19 cellular contexts compared by ENCODE assay signal in genomic region chr17:5874486-5874885, GRCh38.
DNase-seq lines count a peak whose midpoint lies in the region; ATAC-seq and TF ChIP-seq lines count a peak whose summit lies in the region.
"Had no signal": no experiment of that assay in that cellular context is flagged by ENCODE, and none has a peak within 500 bp of the region (broad histone marks: within the 10 kb centered on the region; RNA-seq: fewer than 3 reads in every experiment).

No MANE protein-coding gene starts in this region.

- no peak overlapping the region for H2BK5ac ChIP-seq in mesenchymal stem cell (ENCODE audit: low read depth, low read length, poor library complexity, severe bottlenecking)

- no peak overlapping the region for H2BK120ac ChIP-seq in mesenchymal stem cell (ENCODE audit: low read depth, low read length)

- TF ChIP-seq CTCF in astrocyte of the spinal cord (IDR thresholded peaks at IDR 0.05; ENCODE audit: low read depth, low read length) (no peak), heart right ventricle (IDR thresholded peaks at IDR 0.05) (no peak)

- no peak overlapping the region for H2BK12ac ChIP-seq in mesenchymal stem cell (ENCODE audit: low read length in 2 of 2)

- H3K4me3 ChIP-seq in astrocyte of the spinal cord (ENCODE audit: low read depth, low read length) (no peak overlapping the region), mesenchymal stem cell (ENCODE audit: insufficient read depth in 1 of 2, low read depth in 1 of 2, low read length in 2 of 2) (no peak overlapping the region), heart right ventricle (no peak overlapping the region)
- H3K4me3 ChIP-seq: SJCRH30 had no signal

- no peak overlapping the region for H2BK15ac ChIP-seq in mesenchymal stem cell (ENCODE audit: low read depth, poor library complexity, severe bottlenecking)

- H2AK5ac ChIP-seq in mesenchymal stem cell (ENCODE audit: low read length, severe bottlenecking), result no peak overlapping the region

- H3K27me3 ChIP-seq in mesenchymal stem cell (ENCODE audit: control insufficient read depth in 1 of 2, insufficient read depth in 1 of 2, low read length in 2 of 2) (peaks cover 11 to 34% of the 10 kb centered on the region in 2 experiments), heart right ventricle (peaks cover 0 to 6% (median 0%) of the 10 kb centered on the region in 7 donors)
- H3K27me3 ChIP-seq: SJCRH30 had no signal

- ATAC-seq in heart right ventricle (no peak), HG03280 (IDR thresholded peaks at IDR 0.05; ENCODE audit: unreplicated experiment) (no peak), GM21447 (IDR thresholded peaks at IDR 0.05; ENCODE audit: unreplicated experiment) (no peak)
- ATAC-seq: Panc1 had no signal

- 80% methylated on average over 5 of the region's 6 CpGs for whole genome bisulfite sequencing in mesenchymal stem cell
- WGBS in heart right ventricle, 2 donors, result 38 to 58% methylated on average over 6 of the region's 6 CpGs

- DNase-seq in DMS 273 (lab: John Stamatoyannopoulos, UW; ENCODE audit: unreplicated experiment) (peak; percentile 2), DMS 273 treated with DMSO at 0.1 percent for 48 hours (lab: John Stamatoyannopoulos, UW) (no peak), astrocyte of the spinal cord (ENCODE audit: low read depth, low spot score) (peak; percentile 10), mesenchymal stem cell (peak; percentile 11), substantia nigra (lab: John Stamatoyannopoulos, UW) (peak in 23 of 49 donors; percentile 8 to 78 (median 30)), heart right ventricle (no peak)
- DNase-seq: DMS153, GF-D8, HCEC 1CT, MM.1S, NCI-H1092, NCI-H146, NCI-H2081 treated with DMSO at 0.1 percent for 48 hours, NCI-H524, SJCRH30 had no signal

- in situ Hi-C loops in astrocyte of the spinal cord (cut with HindIII; ENCODE audit: low sequenced_read_pairs), result no loop called here

- H4K91ac ChIP-seq in mesenchymal stem cell (ENCODE audit: low read length), result no peak overlapping the region

- H3K9ac ChIP-seq in mesenchymal stem cell (ENCODE audit: low read length), result no peak overlapping the region

- H3K9me3 ChIP-seq in mesenchymal stem cell (ENCODE audit: control insufficient read depth, low read length) (no peaks in the 10 kb centered on the region), heart right ventricle (no peaks in the 10 kb centered on the region)
- H3K9me3 ChIP-seq: SJCRH30 had no signal

- no peak overlapping the region for H3K23ac ChIP-seq in mesenchymal stem cell (ENCODE audit: low read length in 2 of 2)

- intact Hi-C loops in heart right ventricle (cut with DNase I), result no loop called here

- H3K4me1 ChIP-seq in mesenchymal stem cell (ENCODE audit: control insufficient read depth, insufficient read depth, low read depth, low read length), result no peaks in the 10 kb centered on the region
- peaks cover 0 to 10% (median 0%) of the 10 kb centered on the region in 9 donors for H3K4me1 ChIP-seq in heart right ventricle
- H3K4me1 ChIP-seq: SJCRH30 had no signal

- H3K27ac ChIP-seq in mesenchymal stem cell (ENCODE audit: low read length, poor library complexity, severe bottlenecking) (no peak overlapping the region), substantia nigra (ENCODE audit: low read depth, low read length, poor library complexity, severe bottlenecking) (peak overlapping the region; percentile 18), heart right ventricle (no peak overlapping the region)
- H3K27ac ChIP-seq: 22Rv1, SJCRH30 had no signal

- no peaks in the 10 kb centered on the region for H3K79me1 ChIP-seq in mesenchymal stem cell (replicated peaks; ENCODE audit: low read length, poor library complexity, severe bottlenecking)

- H3K18ac ChIP-seq in mesenchymal stem cell (ENCODE audit: low read depth in 1 of 2, low read length in 2 of 2), result no peak overlapping the region

- H3K4me2 ChIP-seq in mesenchymal stem cell (ENCODE audit: low read length, poor library complexity, severe bottlenecking), result no peak overlapping the region

- no peak overlapping the region for H4K8ac ChIP-seq in mesenchymal stem cell (ENCODE audit: low read length)

- no peak overlapping the region for H2AFZ ChIP-seq in mesenchymal stem cell (ENCODE audit: low read depth, low read length)

- H3K4ac ChIP-seq in mesenchymal stem cell (ENCODE audit: low read depth in 1 of 2, low read length in 2 of 2), result no peak overlapping the region

- H3K36me3 ChIP-seq in mesenchymal stem cell (ENCODE audit: control insufficient read depth in 1 of 2, insufficient read depth in 2 of 2, low read depth in 1 of 2, low read length in 2 of 2) (no peaks in the 10 kb centered on the region), heart right ventricle (no peaks in the 10 kb centered on the region)
- H3K36me3 ChIP-seq: SJCRH30 had no signal

- no peak overlapping the region for H3K14ac ChIP-seq in mesenchymal stem cell (ENCODE audit: low read length in 2 of 2)

Comparison
In these comparisons a context has a peak if more than half of its experiments do, and no peak if none do; other contexts are left out.
1. DNase-seq: peak in DMS 273 (single experiment), astrocyte of the spinal cord (single experiment) and mesenchymal stem cell (single experiment); none in DMS 273 treated with DMSO at 0.1 percent for 48 hours (single experiment) and heart right ventricle (0 of 2).